8 cellular contexts compared by ENCODE assay signal in genomic region chr5:132867046-132867451, GRCh38. TPM values are rescaled to one million over a fixed set of nuclear protein-coding genes. Genes with fewer than 3 reads are reported as not detected.
DNase-seq lines count a peak whose midpoint lies in the region; ATAC-seq and TF ChIP-seq lines count a peak whose summit lies in the region.

No MANE protein-coding gene starts in this region.

- H3K27ac ChIP-seq in right atrium auricular region: peak overlapping the region; percentile 89 to 93
- peak overlapping the region; percentile 19 for H3K27ac ChIP-seq in RWPE2 (ENCODE audit: poor library complexity, severe bottlenecking)

- peak overlapping the region; percentile 60 to 77 for H3K4me3 ChIP-seq in right atrium auricular region
- peak overlapping the region; percentile 70 for H3K4me3 ChIP-seq in RWPE2 (ENCODE audit: severe bottlenecking)
- H3K4me3 ChIP-seq in fibroblast of the aortic adventitia (ENCODE audit: low read depth, low read length): peak overlapping the region; percentile 97
- peak overlapping the region; percentile 84 for H3K4me3 ChIP-seq in skeletal muscle satellite cell (ENCODE audit: low read length)

- H3K4me2 ChIP-seq in skeletal muscle satellite cell (ENCODE audit: low read length): peak overlapping the region; percentile 86

- H3K36me3 ChIP-seq in right atrium auricular region (peaks cover 32% of the 10 kb centered on the region), RWPE2 (ENCODE audit: low read depth) (peaks cover 41% of the 10 kb centered on the region), skeletal muscle satellite cell (ENCODE audit: insufficient read depth, low read length) (peaks cover 28% of the 10 kb centered on the region)

- H3K9me3 ChIP-seq in right atrium auricular region (no peaks in the 10 kb centered on the region), RWPE2 (ENCODE audit: severe bottlenecking) (no peaks in the 10 kb centered on the region), skeletal muscle satellite cell (replicated peaks; ENCODE audit: low read length) (no peaks in the 10 kb centered on the region)

- TF ChIP-seq CTCF in right atrium auricular region (IDR thresholded peaks at IDR 0.05) (no peak), RWPE2 (IDR thresholded peaks at IDR 0.05; ENCODE audit: poor library complexity, severe bottlenecking) (no peak), fibroblast of the aortic adventitia (IDR thresholded peaks at IDR 0.05; ENCODE audit: insufficient read depth, low read length) (no peak)

- no peak for DNase-seq in right atrium auricular region (ENCODE audit: low spot score)
- no peak for DNase-seq in left ventricle myocardium superior
- DNase-seq in RWPE2 (ENCODE audit: low spot score): no peak
- no peak for DNase-seq in fibroblast of the aortic adventitia (ENCODE audit: low read depth)
- DNase-seq in NCI-H748 (lab: John Stamatoyannopoulos, UW; ENCODE audit: unreplicated experiment): no peak
- no peak for DNase-seq in mucosa of gallbladder (ENCODE audit: low spot score)

- peak overlapping the region; percentile 85 for H3K9ac ChIP-seq in skeletal muscle satellite cell (ENCODE audit: low read depth, low read length)

- no peaks in the 10 kb centered on the region for H3K27me3 ChIP-seq in right atrium auricular region
- H3K27me3 ChIP-seq in RWPE2 (ENCODE audit: insufficient read depth, poor library complexity, severe bottlenecking): no peaks in the 10 kb centered on the region
- H3K27me3 ChIP-seq in skeletal muscle satellite cell (ENCODE audit: control insufficient read depth, insufficient read depth, low read length): peaks cover 4% of the 10 kb centered on the region

- no peak for ATAC-seq in left ventricle myocardium superior
- no peak for ATAC-seq in RWPE2 (ENCODE audit: low read depth)
- no peak for ATAC-seq in GM18867 (IDR thresholded peaks at IDR 0.05; ENCODE audit: unreplicated experiment)

- H3K4me1 ChIP-seq in right atrium auricular region: peaks cover 0 to 19% of the 10 kb centered on the region in 2 donors
- peaks cover 3% of the 10 kb centered on the region for H3K4me1 ChIP-seq in RWPE2 (ENCODE audit: insufficient read depth, poor library complexity, severe bottlenecking)
- peaks cover 14% of the 10 kb centered on the region for H3K4me1 ChIP-seq in skeletal muscle satellite cell (ENCODE audit: control insufficient read depth, insufficient read depth, low read length)

- intact Hi-C loops in left ventricle myocardium superior (cut with micrococcal nuclease): no loop called here

RNA-seq across cellular contexts. Expression of gene UQCRQ, which starts 0.6 kb away (rescaled TPM):
- total RNA-seq in right atrium auricular region: 100 to 1,000 TPM; 276 to 335 TPM
- 1,703 TPM for total RNA-seq in left ventricle myocardium superior
- total RNA-seq in fibroblast of the aortic adventitia (ENCODE audit: low replicate concordance): 77.2 and 92.0 TPM in 2 replicates
- 94.3 and 101 TPM in 2 replicates for total RNA-seq in skeletal muscle satellite cell (2012; rRNA removed)
- 625 TPM for total RNA-seq in mucosa of gallbladder

RNA-seq across cellular contexts. Expression of gene GDF9, which starts 0.8 kb away (rescaled TPM):
- total RNA-seq in right atrium auricular region (under 1 TPM; 0.20 to 0.22 TPM), left ventricle myocardium superior (0.30 TPM), fibroblast of the aortic adventitia (ENCODE audit: low replicate concordance) (0.18 TPM in 1 of 2 replicates, not detected in the other), mucosa of gallbladder (0.09 TPM)
- 0.44 TPM in 1 of 2 replicates, not detected in the other for total RNA-seq in skeletal muscle satellite cell (2012; rRNA removed)

RNA-seq across cellular contexts. Expression of gene LEAP2, which starts 6.4 kb away (rescaled TPM):
- total RNA-seq in right atrium auricular region: 1 to 10 TPM in 1 of 2 donors, not detected in 1; 1.1 TPM
- total RNA-seq in left ventricle myocardium superior: 0.89 TPM
- 0.18 and 0.74 TPM in 2 replicates for total RNA-seq in fibroblast of the aortic adventitia (ENCODE audit: low replicate concordance)
- 0.22 and 0.51 TPM in 2 replicates for total RNA-seq in skeletal muscle satellite cell (2012; rRNA removed)
- 42.4 TPM for total RNA-seq in mucosa of gallbladder

RNA-seq across cellular contexts. Expression of gene SHROOM1, which starts 36.6 kb away (rescaled TPM):
- total RNA-seq in right atrium auricular region (1 to 10 TPM; 3.2 to 4.2 TPM), left ventricle myocardium superior (5.7 TPM), fibroblast of the aortic adventitia (ENCODE audit: low replicate concordance) (1.2 and 7.6 TPM in 2 replicates), mucosa of gallbladder (96.1 TPM)
- 2.4 and 20.5 TPM in 2 replicates for total RNA-seq in skeletal muscle satellite cell (2012; rRNA removed)

RNA-seq across cellular contexts. Expression of gene SOWAHA, which starts 53.9 kb away (rescaled TPM):
- total RNA-seq in right atrium auricular region: not detected
- total RNA-seq in left ventricle myocardium superior: 0.17 TPM
- total RNA-seq in fibroblast of the aortic adventitia (ENCODE audit: low replicate concordance): not detected in 2 replicates
- not detected in 2 replicates for total RNA-seq in skeletal muscle satellite cell (2012; rRNA removed)
- total RNA-seq in mucosa of gallbladder: 22.2 TPM

Comparison
In these comparisons a context has a peak if more than half of its experiments do, and no peak if none do; other contexts are left out.
1. RNA of gene LEAP2, which starts 6.4 kb away (total RNA-seq): 42.4 TPM in mucosa of gallbladder (single experiment); 1.1 TPM in right atrium auricular region, 0.89 TPM in left ventricle myocardium superior (single experiment) and 0.18 to 0.74 TPM in fibroblast of the aortic adventitia; every median in the first group is over 10 times any median in the second.
2. Peak in every context shown above with its lines, with median percentiles within 50 percentile points of each other: H3K4me3 ChIP-seq.